16 cellular contexts compared by ENCODE assay signal in the genomic region with DNA sequence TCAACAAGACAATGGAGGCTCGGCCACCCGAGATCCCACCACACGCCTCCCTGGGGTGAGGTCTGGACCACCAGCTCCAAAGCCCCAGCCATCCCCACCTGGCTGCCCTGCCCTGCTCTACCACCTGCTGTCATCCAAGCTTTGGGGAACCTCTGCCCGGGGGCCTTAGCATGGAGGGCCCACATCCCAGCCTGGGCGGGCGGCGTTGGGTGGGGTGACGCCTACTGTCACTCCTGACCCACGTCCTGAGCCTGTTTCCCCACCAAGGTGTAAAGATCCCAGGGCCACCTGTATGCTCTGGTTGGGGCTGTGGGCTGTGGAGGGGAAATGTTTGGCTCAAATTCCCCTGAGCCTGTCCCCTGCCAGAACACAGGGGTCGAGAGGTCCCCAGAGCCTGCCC.
"Had no signal": no experiment of that assay in that cellular context is flagged by ENCODE, and none has a peak within 500 bp of the region (broad histone marks: within the 10 kb centered on the region; RNA-seq: fewer than 3 reads in every experiment).

No MANE protein-coding gene starts in this region.

- DNase-seq: KBM-7, NCI-H1092 treated with DMSO at 0.1 percent for 48 hours, NCI-H1436, NCI-H187, NCI-H2029, NCI-H2081 treated with DMSO at 0.1 percent for 48 hours, NCI-H2171, NCI-H226, NCI-H446, NCI-H510A, NCI-H524 treated with DMSO at 0.1 percent for 48 hours, NCI-H69, NCI-H774, Right ventricle myocardium superior, RPMI8226, SIG-M5 had no signal
